Comparison of ENCODE assay signal across 8 cellular contexts in the genomic region with DNA sequence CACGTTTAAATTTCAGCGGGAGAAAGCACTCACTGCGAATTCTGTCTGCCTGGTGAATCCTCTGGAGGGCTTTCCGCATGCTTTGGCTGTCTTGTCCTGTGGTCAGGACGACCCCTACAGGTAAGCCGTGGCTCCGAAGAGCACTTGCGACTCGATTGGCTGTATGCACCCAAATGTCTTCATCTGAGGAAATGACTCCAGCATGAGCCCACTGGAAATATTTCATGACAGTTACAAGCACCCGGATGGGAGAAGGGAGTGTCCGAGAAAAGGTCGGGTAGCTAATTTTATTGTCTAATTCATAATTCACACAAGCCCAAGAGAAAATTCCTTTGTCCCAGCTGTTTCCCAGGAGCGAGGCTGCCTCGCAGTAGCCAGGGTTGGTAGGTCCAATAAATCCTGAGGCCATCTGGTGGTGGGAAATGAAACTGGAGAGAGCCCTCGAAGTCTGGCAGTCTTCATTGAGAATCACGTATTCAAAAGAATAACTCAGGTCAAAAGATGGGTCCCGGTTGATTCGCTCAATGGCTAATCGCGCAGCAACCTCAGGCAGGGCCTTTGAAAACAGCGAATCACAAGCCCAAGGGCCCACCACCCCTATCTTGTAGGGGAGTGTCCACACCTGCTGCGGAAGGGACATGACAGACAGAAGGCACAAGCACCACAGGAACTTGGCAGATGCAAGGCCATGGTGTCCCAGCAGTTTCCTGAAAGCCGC. TPM values are rescaled to one million over a fixed set of nuclear protein-coding genes. Genes with fewer than 3 reads are reported as not detected.
A peak's percentile ranks its signal among the peaks of the same experiment; 100 is the strongest.
DNase-seq lines count a peak whose midpoint lies in the region; TF ChIP-seq lines count a peak whose summit lies in the region.

No MANE protein-coding gene starts in this region.

- TF ChIP-seq CTCF in A673 (conservative IDR thresholded peaks at IDR 0.05; ENCODE audit: low read depth, low read length) (peak; percentile 72), astrocyte of the cerebellum (IDR thresholded peaks at IDR 0.05; ENCODE audit: low read depth, low read length, missing control alignments) (peak; percentile 58), spleen (IDR thresholded peaks at IDR 0.05 in 8 of 11, conservative IDR thresholded peaks at IDR 0.05 in 3 of 11) (peak in 7 of 11 experiments; percentile 12 to 47 (median 36))

- H4K20me1 ChIP-seq in Karpas-422 (ENCODE audit: insufficient read depth, low read depth, low read length), result no peaks in the 10 kb centered on the region

- H3K4me2 ChIP-seq in Karpas-422 (ENCODE audit: low read depth, low read length, poor library complexity, severe bottlenecking), result no peak overlapping the region

- H3K9me3 ChIP-seq in A673 (ENCODE audit: low read depth, low read length, poor library complexity, severe bottlenecking), result no peaks in the 10 kb centered on the region
- no peaks in the 10 kb centered on the region for H3K9me3 ChIP-seq in iPS-18a (ENCODE audit: control insufficient read depth, low read depth, low read length)
- no peaks in the 10 kb centered on the region for H3K9me3 ChIP-seq in spleen
- H3K9me3 ChIP-seq in Karpas-422 (ENCODE audit: low read length), result no peaks in the 10 kb centered on the region

- POLR2A ChIA-PET in A673 (lab: Charles Lee; ENCODE audit: low non-redundant PET), result no interaction called here

- DNase-seq in A673 (ENCODE audit: low spot score), result peak; percentile 78
- peak; percentile 12 for DNase-seq in GM04504 (ENCODE audit: low read depth)
- peak; percentile 60 to 78 for DNase-seq in NCI-H2081 (lab: John Stamatoyannopoulos, UW)
- peak; percentile 6 for DNase-seq in astrocyte of the cerebellum (ENCODE audit: low read depth)
- DNase-seq in spleen, result no peak
- DNase-seq in T1000 (lab: John Stamatoyannopoulos, UW), result no peak
- DNase-seq in Karpas-422, result no peak

- H3K79me2 ChIP-seq in Karpas-422 (ENCODE audit: low read length), result no peaks in the 10 kb centered on the region

- H3K4me3 ChIP-seq in A673 (ENCODE audit: low read depth, low read length, poor library complexity, severe bottlenecking) (no peak overlapping the region), astrocyte of the cerebellum (ENCODE audit: low read depth, low read length) (no peak overlapping the region), iPS-18a (ENCODE audit: low read length) (peak overlapping the region; percentile 46), spleen (peak overlapping the region in 2 of 8 donors; percentile 8 to 29), Karpas-422 (ENCODE audit: low read length) (no peak overlapping the region)

- H3K4me1 ChIP-seq in A673 (ENCODE audit: insufficient read depth, low read length, poor library complexity, severe bottlenecking) (peaks cover 9% of the 10 kb centered on the region), iPS-18a (ENCODE audit: control insufficient read depth, low read depth, low read length) (peaks cover 38% of the 10 kb centered on the region), spleen (no peaks in the 10 kb centered on the region), Karpas-422 (ENCODE audit: low read length) (no peaks in the 10 kb centered on the region)

- H3K9ac ChIP-seq in iPS-18a (ENCODE audit: low read length) (peak overlapping the region; percentile 21), Karpas-422 (ENCODE audit: low read length) (no peak overlapping the region)

- in situ Hi-C loops in astrocyte of the cerebellum (cut with HindIII; ENCODE audit: low sequenced_read_pairs), result no loop called here

- no peaks in the 10 kb centered on the region for H3K36me3 ChIP-seq in A673 (ENCODE audit: insufficient read depth, low read length, poor library complexity, severe bottlenecking)
- H3K36me3 ChIP-seq in iPS-18a (ENCODE audit: control insufficient read depth, low read depth, low read length), result no peaks in the 10 kb centered on the region
- no peaks in the 10 kb centered on the region for H3K36me3 ChIP-seq in spleen
- no peaks in the 10 kb centered on the region for H3K36me3 ChIP-seq in Karpas-422 (ENCODE audit: insufficient read depth, low read length)

- peaks cover 9% of the 10 kb centered on the region for H3K27me3 ChIP-seq in A673 (replicated peaks; ENCODE audit: insufficient read depth, low read depth, low read length, poor library complexity)
- peaks cover 8% of the 10 kb centered on the region for H3K27me3 ChIP-seq in iPS-18a (ENCODE audit: control insufficient read depth, insufficient read depth, low read length)
- peaks cover 0 to 22% (median 11%) of the 10 kb centered on the region in 7 donors for H3K27me3 ChIP-seq in spleen (replicated peaks in 1 of 7)
- H3K27me3 ChIP-seq in Karpas-422 (ENCODE audit: low read length), result no peaks in the 10 kb centered on the region

- intact Hi-C loops in A673 (cut with micrococcal nuclease; ENCODE audit: unreplicated experiment), result loop anchor here (2.0 kb wide), 1 partner anchor 777 kb away; no protein-coding TSS in a partner anchor
- intact Hi-C loops in spleen (cut with DNase I; ENCODE audit: low total_unique reads), result no loop called here

- H3K27ac ChIP-seq in A673 (ENCODE audit: low read depth, low read length, poor library complexity, severe bottlenecking) (no peak overlapping the region), iPS-18a (ENCODE audit: low read length) (no peak overlapping the region), spleen (no peak overlapping the region), Karpas-422 (ENCODE audit: low read length) (no peak overlapping the region)

- WGBS in spleen, 5 donors, result 2 to 30% (median 12%) methylated on average over 13 to 23 of the region's 23 CpGs

- H2AFZ ChIP-seq in Karpas-422 (ENCODE audit: low read length), result no peak overlapping the region

- TF ChIP-seq POLR2A in spleen (IDR thresholded peaks at IDR 0.05), result no peak

- CTCF ChIA-PET in A673 (lab: Charles Lee), result interaction anchor here (1.0 kb wide), 1 partner anchor 776 kb away, joined by 5 read pairs; no protein-coding TSS in a partner anchor

- H3K9me2 ChIP-seq in Karpas-422 (replicated peaks; ENCODE audit: insufficient read depth, low read length), result no peaks in the 10 kb centered on the region

- no TSS peak for BruUV-seq in A673 (replicated peaks; lab: Mats Ljungman, UMichigan)

RNA-seq across cellular contexts. Expression of gene GUCY2F, which starts 6.6 kb away (rescaled TPM):
- 0.24 and 0.26 TPM in 2 replicates for total RNA-seq in A673 (2021)
- total RNA-seq in spleen, result under 1 TPM in 2 of 7 donors, not detected in 5; 0.09 to 0.59 TPM
- polyA plus RNA-seq in spleen, result not detected
- not detected in 2 replicates for total RNA-seq in Karpas-422 (2014; rRNA removed; shearing (Covaris generic); ENCODE audit: low replicate concordance)

Comparison
In these comparisons a context has a peak if more than half of its experiments do, and no peak if none do; other contexts are left out.
1. DNase-seq: peak in A673 (single experiment), GM04504 (single experiment), NCI-H2081 (2 of 2) and astrocyte of the cerebellum (single experiment); none in spleen (single experiment), T1000 (single experiment) and Karpas-422 (single experiment).
2. Peak in every context shown above with its lines, with median percentiles within 50 percentile points of each other: CTCF ChIP-seq.